Comparison of ENCODE assay signal across 8 cellular contexts in genomic region chr4:11428701-11429571, GRCh38. TPM values are rescaled to one million over a fixed set of nuclear protein-coding genes. Genes with fewer than 3 reads are reported as not detected.
DNase-seq lines count a peak whose midpoint lies in the region; ATAC-seq and TF ChIP-seq lines count a peak whose summit lies in the region.

Gene HS3ST1 (minus strand): TSS chr4:11428894. CDS start chr4:11400005, 28,889 bp downstream.

- TF ChIP-seq POLR2A in breast epithelium (IDR thresholded peaks at IDR 0.05) (no peak), sigmoid colon (IDR thresholded peaks at IDR 0.05) (peak in 1 of 2 donors; percentile 6)

- peaks cover 16% of the 10 kb centered on the region for H3K4me1 Mint-ChIP-seq in Calu3 (ENCODE audit: low read depth, unreplicated experiment)

- no peaks in the 10 kb centered on the region; the same call in 1 of the 2 replicates for H4K20me1 ChIP-seq in PC-3 (ENCODE audit: low read length)

- intact Hi-C loops in Calu3 (cut with micrococcal nuclease; ENCODE audit: unreplicated experiment) (loop anchor here (1.0 to 10.0 kb wide), 6 partner anchors 42 to 874 kb away; no protein-coding TSS in a partner anchor), PC-3 (cut with micrococcal nuclease) (loop anchor here (1.0 to 5.0 kb wide), 5 partner anchors 76 to 847 kb away; no protein-coding TSS in a partner anchor), breast epithelium (cut with DNase I; ENCODE audit: low total_unique reads) (no loop called here), sigmoid colon (cut with DNase I) (loop anchor here (2.0 kb wide), 1 partner anchor 846 kb away; no protein-coding TSS in a partner anchor)

- no peaks in the 10 kb centered on the region for H3K27me3 Mint-ChIP-seq in Calu3 (ENCODE audit: unreplicated experiment)

- peak within 1 kb of the TSS; percentile 90 for H2AFZ ChIP-seq in PC-3 (ENCODE audit: low read length)

- H3K27ac Mint-ChIP-seq in Calu3 (ENCODE audit: unreplicated experiment), result peak within 1 kb of the TSS; percentile 92

- peak; percentile 66 for TF ChIP-seq CTCF in Calu3 (IDR thresholded peaks at IDR 0.05; ENCODE audit: unreplicated experiment)
- peak; percentile 20 for TF ChIP-seq CTCF in GM20000 (IDR thresholded peaks at IDR 0.05; ENCODE audit: extremely low read depth, missing control alignments)
- peak; percentile 64 for TF ChIP-seq CTCF in PC-3 (conservative IDR thresholded peaks at IDR 0.05; ENCODE audit: low read depth, low read length)
- TF ChIP-seq CTCF in breast epithelium (IDR thresholded peaks at IDR 0.05), result peak in 2 of 3 donors; percentile 48 to 53
- peak; percentile 12 to 68 (median 52) for TF ChIP-seq CTCF in sigmoid colon (IDR thresholded peaks at IDR 0.05)

- H3K9me3 Mint-ChIP-seq in Calu3 (ENCODE audit: low read depth, unreplicated experiment), result no peaks in the 10 kb centered on the region

- H3K27ac ChIP-seq in PC-3 (ENCODE audit: low read length) (peak within 1 kb of the TSS; percentile 91), breast epithelium (peak within 1 kb of the TSS; percentile 63 to 80), sigmoid colon (peak within 1 kb of the TSS; percentile 2 to 54 (median 38))

- peak within 1 kb of the TSS; percentile 95 for H3K9ac ChIP-seq in PC-3 (ENCODE audit: low read length)

- CTCF ChIA-PET in Calu3 (lab: Charles Lee), result interaction anchor here (0.7 to 1.3 kb wide), 6 partner anchors 11 to 293 kb away, joined by 3 to 5 read pairs (median 3); no protein-coding TSS in a partner anchor
- CTCF ChIA-PET in PC-3 (lab: Charles Lee), result interaction anchor here (0.6 to 1.2 kb wide), 2 partner anchors 206 to 270 kb away, joined by 3 to 5 read pairs; no protein-coding TSS in a partner anchor

- H3K4me1 ChIP-seq in PC-3 (ENCODE audit: insufficient read depth, low read length), result peaks cover 10% of the 10 kb centered on the region; the same call in 1 of the 2 replicates
- no peaks in the 10 kb centered on the region for H3K4me1 ChIP-seq in breast epithelium
- peaks cover 0 to 29% (median 23%) of the 10 kb centered on the region in 4 donors for H3K4me1 ChIP-seq in sigmoid colon

- peak; percentile 64 for ATAC-seq in HG03571 (IDR thresholded peaks at IDR 0.05; ENCODE audit: unreplicated experiment)
- ATAC-seq in PC-3, result peak; percentile 90

- H3K36me3 ChIP-seq in PC-3 (ENCODE audit: low read depth, low read length), result no peaks in the 10 kb centered on the region
- no peaks in the 10 kb centered on the region for H3K36me3 ChIP-seq in breast epithelium
- no peaks in the 10 kb centered on the region for H3K36me3 ChIP-seq in sigmoid colon

- peaks cover 16% of the 10 kb centered on the region for H3K79me2 ChIP-seq in PC-3 (ENCODE audit: low read length)

- TF ChIP-seq EP300 in sigmoid colon (IDR thresholded peaks at IDR 0.05), result no peak

- peaks cover 77% of the 10 kb centered on the region for H3K36me3 Mint-ChIP-seq in Calu3 (ENCODE audit: insufficient read depth, unreplicated experiment)

- H3K9me3 ChIP-seq in PC-3 (ENCODE audit: low read length) (no peaks in the 10 kb centered on the region), breast epithelium (no peaks in the 10 kb centered on the region), sigmoid colon (no peaks in the 10 kb centered on the region)

- H3K4me3 Mint-ChIP-seq in Calu3 (ENCODE audit: low read depth, unreplicated experiment), result peak within 1 kb of the TSS; percentile 92

- no peaks in the 10 kb centered on the region for H3K9me2 ChIP-seq in PC-3 (replicated peaks; ENCODE audit: low read length)

- POLR2A ChIA-PET in PC-3 (lab: Charles Lee; ENCODE audit: unreplicated experiment), result no interaction called here

- 1% methylated on average over 75 of the region's 75 CpGs for WGBS in sigmoid colon, 2 donors

- H3K4me2 ChIP-seq in PC-3 (ENCODE audit: low read length), result peak within 1 kb of the TSS; percentile 96

- H3F3A ChIP-seq in PC-3 (ENCODE audit: low read length, unreplicated experiment), result no peaks in the 10 kb centered on the region

- peak within 1 kb of the TSS; percentile 90 for H3K4me3 ChIP-seq in PC-3 (ENCODE audit: low read length)
- peak within 1 kb of the TSS; percentile 64 to 88 (median 76) for H3K4me3 ChIP-seq in breast epithelium
- peak within 1 kb of the TSS; percentile 38 to 65 (median 56) for H3K4me3 ChIP-seq in sigmoid colon

- DNase-seq in Calu3 (peak; percentile 95), GM20000 (ENCODE audit: low spot score) (peak; percentile 69), PC-3 (peak; percentile 86), breast epithelium (ENCODE audit: low spot score in 2 of 2) (peak; percentile 70 to 73), iPS-NIHi11 (ENCODE audit: low spot score) (peak; percentile 91), sigmoid colon (peak; percentile 87)
- no peak for DNase-seq in stimulated activated naive CD4-positive, alpha-beta T cell treated with Interleukin-2 at 50 U/mL for 16 hours (lab: John Stamatoyannopoulos, UW)

- BruUV-seq in Calu3 (replicated peaks; lab: Mats Ljungman, UMichigan), result no TSS peak
- no TSS peak for BruUV-seq in PC-3 (replicated peaks; lab: Mats Ljungman, UMichigan)

- H3K27me3 ChIP-seq in PC-3 (ENCODE audit: low read length) (no peaks in the 10 kb centered on the region), breast epithelium (no peaks in the 10 kb centered on the region), sigmoid colon (peaks cover 10 to 23% (median 19%) of the 10 kb centered on the region in 3 donors)

RNA-seq across cellular contexts. Expression of gene HS3ST1, which starts in this region (rescaled TPM):
- 80.8 and 86.7 TPM in 2 replicates for total RNA-seq in Calu3 (2022)
- 4.1 and 4.2 TPM in 2 replicates for total RNA-seq in PC-3 (2014; rRNA removed)
- 1 to 10 TPM; 1.6 to 3.8 (median 3.6) TPM for total RNA-seq in breast epithelium
- 1 to 10 TPM in 3 of 4 donors, under 1 TPM in 1; 0.68 to 2.5 (median 1.4) TPM for total RNA-seq in sigmoid colon
- polyA plus RNA-seq in sigmoid colon, result 1 to 10 TPM in 2 of 3 donors, under 1 TPM in 1; 0.60 to 3.7 (median 3.6) TPM

Comparison
In these comparisons a context has a peak if more than half of its experiments do, and no peak if none do; other contexts are left out.
1. RNA of gene HS3ST1 (total RNA-seq): 80.8 to 86.7 TPM in Calu3; 4.1 to 4.2 TPM in PC-3, 1.6 to 3.8 TPM in breast epithelium and 0.68 to 2.5 TPM in sigmoid colon; every median in the first group is over 10 times any median in the second.
2. H3K27ac ChIP-seq: peak in every context shown above with its lines; median percentile 91 in PC-3; 72 in breast epithelium; 38 in sigmoid colon.
3. Peak in every context shown above with its lines, with median percentiles within 50 percentile points of each other: CTCF ChIP-seq and H3K4me3 ChIP-seq.